ENCODE assay signal across 2 cellular contexts in the genomic region with DNA sequence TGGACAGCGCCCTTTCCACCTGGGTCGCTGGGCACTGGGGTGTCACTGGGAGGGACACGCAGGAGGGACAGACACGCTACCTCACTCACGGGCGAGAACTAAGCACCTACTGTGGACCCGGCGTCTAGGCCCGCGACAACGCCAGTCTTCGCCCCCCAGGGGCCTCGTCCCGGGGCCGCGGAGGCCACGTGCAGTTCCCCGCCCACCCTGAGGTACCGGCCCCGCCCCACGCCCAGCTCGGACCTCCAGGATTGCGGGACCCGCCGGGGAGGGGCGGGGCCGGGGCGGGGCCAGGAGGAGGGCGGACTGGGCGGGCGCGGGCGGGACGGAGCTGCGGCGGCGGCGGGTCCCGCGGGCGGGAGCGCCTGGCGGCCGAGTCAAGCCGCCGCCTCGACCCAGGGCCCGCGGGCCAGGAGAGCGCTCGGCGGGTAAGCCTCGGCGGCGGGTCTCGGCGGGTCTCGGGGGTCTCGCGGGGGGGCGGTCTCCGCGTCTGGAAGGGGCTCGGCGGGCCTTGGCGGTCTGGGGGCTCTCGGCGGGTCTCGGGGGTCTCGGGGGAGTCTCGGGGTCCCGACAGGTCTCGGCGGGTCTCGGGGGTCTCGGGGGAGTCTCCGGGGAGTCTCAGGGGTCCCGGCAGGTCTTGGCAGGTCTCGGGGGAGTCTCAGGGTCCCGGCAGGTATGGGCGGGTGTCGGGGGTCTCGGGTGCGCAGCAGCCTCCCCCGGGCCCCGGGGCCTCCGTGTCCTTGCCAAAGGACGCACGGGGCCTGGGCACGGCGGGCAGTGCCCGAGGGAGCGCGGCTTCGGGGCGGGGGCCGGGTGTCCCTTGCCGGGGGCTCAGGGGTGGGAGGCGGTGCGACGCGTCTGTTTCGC.
TF ChIP-seq lines count a peak whose summit lies in the region.

A gene with protein sequence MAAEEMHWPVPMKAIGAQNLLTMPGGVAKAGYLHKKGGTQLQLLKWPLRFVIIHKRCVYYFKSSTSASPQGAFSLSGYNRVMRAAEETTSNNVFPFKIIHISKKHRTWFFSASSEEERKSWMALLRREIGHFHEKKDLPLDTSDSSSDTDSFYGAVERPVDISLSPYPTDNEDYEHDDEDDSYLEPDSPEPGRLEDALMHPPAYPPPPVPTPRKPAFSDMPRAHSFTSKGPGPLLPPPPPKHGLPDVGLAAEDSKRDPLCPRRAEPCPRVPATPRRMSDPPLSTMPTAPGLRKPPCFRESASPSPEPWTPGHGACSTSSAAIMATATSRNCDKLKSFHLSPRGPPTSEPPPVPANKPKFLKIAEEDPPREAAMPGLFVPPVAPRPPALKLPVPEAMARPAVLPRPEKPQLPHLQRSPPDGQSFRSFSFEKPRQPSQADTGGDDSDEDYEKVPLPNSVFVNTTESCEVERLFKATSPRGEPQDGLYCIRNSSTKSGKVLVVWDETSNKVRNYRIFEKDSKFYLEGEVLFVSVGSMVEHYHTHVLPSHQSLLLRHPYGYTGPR (plus strand): TSS at position 375 of the 867 bp plus-strand sequence. CDS start 27,533 bp downstream, outside the sequence.

TF ChIP-seq in WTC11, 78 proteins besides CTCF, POLR2A, EP300 and RAD21 (continued from another document and continues in another):
- TF ChIP-seq, protein P1, sequence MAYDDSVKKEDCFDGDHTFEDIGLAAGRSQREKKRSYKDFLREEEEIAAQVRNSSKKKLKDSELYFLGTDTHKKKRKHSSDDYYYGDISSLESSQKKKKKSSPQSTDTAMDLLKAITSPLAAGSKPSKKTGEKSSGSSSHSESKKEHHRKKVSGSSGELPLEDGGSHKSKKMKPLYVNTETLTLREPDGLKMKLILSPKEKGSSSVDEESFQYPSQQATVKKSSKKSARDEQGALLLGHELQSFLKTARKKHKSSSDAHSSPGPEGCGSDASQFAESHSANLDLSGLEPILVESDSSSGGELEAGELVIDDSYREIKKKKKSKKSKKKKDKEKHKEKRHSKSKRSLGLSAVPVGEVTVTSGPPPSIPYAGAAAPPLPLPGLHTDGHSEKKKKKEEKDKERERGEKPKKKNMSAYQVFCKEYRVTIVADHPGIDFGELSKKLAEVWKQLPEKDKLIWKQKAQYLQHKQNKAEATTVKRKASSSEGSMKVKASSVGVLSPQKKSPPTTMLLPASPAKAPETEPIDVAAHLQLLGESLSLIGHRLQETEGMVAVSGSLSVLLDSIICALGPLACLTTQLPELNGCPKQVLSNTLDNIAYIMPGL (CRISPR knock-in tag; IDR thresholded peaks at IDR 0.05) = peak; percentile 32; the same call in 1 of the 2 replicates
- 0 out of 2 replicates have a peak, but pooled peaks have one; percentile 40 for TF ChIP-seq NR3C1 (CRISPR knock-in tag; conservative IDR thresholded peaks at IDR 0.05; ENCODE audit: low read depth)
- TF ChIP-seq, protein P2, sequence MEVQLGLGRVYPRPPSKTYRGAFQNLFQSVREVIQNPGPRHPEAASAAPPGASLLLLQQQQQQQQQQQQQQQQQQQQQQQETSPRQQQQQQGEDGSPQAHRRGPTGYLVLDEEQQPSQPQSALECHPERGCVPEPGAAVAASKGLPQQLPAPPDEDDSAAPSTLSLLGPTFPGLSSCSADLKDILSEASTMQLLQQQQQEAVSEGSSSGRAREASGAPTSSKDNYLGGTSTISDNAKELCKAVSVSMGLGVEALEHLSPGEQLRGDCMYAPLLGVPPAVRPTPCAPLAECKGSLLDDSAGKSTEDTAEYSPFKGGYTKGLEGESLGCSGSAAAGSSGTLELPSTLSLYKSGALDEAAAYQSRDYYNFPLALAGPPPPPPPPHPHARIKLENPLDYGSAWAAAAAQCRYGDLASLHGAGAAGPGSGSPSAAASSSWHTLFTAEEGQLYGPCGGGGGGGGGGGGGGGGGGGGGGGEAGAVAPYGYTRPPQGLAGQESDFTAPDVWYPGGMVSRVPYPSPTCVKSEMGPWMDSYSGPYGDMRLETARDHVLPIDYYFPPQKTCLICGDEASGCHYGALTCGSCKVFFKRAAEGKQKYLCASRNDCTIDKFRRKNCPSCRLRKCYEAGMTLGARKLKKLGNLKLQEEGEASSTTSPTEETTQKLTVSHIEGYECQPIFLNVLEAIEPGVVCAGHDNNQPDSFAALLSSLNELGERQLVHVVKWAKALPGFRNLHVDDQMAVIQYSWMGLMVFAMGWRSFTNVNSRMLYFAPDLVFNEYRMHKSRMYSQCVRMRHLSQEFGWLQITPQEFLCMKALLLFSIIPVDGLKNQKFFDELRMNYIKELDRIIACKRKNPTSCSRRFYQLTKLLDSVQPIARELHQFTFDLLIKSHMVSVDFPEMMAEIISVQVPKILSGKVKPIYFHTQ (CRISPR knock-in tag; IDR thresholded peaks at IDR 0.05) = no peak
- TF ChIP-seq, protein P3, sequence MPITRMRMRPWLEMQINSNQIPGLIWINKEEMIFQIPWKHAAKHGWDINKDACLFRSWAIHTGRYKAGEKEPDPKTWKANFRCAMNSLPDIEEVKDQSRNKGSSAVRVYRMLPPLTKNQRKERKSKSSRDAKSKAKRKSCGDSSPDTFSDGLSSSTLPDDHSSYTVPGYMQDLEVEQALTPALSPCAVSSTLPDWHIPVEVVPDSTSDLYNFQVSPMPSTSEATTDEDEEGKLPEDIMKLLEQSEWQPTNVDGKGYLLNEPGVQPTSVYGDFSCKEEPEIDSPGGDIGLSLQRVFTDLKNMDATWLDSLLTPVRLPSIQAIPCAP (CRISPR knock-in tag; IDR thresholded peaks at IDR 0.05) = no peak
- TF ChIP-seq, protein P4, sequence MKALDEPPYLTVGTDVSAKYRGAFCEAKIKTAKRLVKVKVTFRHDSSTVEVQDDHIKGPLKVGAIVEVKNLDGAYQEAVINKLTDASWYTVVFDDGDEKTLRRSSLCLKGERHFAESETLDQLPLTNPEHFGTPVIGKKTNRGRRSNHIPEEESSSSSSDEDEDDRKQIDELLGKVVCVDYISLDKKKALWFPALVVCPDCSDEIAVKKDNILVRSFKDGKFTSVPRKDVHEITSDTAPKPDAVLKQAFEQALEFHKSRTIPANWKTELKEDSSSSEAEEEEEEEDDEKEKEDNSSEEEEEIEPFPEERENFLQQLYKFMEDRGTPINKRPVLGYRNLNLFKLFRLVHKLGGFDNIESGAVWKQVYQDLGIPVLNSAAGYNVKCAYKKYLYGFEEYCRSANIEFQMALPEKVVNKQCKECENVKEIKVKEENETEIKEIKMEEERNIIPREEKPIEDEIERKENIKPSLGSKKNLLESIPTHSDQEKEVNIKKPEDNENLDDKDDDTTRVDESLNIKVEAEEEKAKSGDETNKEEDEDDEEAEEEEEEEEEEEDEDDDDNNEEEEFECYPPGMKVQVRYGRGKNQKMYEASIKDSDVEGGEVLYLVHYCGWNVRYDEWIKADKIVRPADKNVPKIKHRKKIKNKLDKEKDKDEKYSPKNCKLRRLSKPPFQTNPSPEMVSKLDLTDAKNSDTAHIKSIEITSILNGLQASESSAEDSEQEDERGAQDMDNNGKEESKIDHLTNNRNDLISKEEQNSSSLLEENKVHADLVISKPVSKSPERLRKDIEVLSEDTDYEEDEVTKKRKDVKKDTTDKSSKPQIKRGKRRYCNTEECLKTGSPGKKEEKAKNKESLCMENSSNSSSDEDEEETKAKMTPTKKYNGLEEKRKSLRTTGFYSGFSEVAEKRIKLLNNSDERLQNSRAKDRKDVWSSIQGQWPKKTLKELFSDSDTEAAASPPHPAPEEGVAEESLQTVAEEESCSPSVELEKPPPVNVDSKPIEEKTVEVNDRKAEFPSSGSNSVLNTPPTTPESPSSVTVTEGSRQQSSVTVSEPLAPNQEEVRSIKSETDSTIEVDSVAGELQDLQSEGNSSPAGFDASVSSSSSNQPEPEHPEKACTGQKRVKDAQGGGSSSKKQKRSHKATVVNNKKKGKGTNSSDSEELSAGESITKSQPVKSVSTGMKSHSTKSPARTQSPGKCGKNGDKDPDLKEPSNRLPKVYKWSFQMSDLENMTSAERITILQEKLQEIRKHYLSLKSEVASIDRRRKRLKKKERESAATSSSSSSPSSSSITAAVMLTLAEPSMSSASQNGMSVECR (CRISPR knock-in tag; IDR thresholded peaks at IDR 0.05; ENCODE audit: borderline replicate concordance) = peak; percentile 93; the same call in 1 of the 2 replicates
- TF ChIP-seq, protein P5, sequence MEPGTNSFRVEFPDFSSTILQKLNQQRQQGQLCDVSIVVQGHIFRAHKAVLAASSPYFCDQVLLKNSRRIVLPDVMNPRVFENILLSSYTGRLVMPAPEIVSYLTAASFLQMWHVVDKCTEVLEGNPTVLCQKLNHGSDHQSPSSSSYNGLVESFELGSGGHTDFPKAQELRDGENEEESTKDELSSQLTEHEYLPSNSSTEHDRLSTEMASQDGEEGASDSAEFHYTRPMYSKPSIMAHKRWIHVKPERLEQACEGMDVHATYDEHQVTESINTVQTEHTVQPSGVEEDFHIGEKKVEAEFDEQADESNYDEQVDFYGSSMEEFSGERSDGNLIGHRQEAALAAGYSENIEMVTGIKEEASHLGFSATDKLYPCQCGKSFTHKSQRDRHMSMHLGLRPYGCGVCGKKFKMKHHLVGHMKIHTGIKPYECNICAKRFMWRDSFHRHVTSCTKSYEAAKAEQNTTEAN (CRISPR knock-in tag; IDR thresholded peaks at IDR 0.05) = peak; percentile 75; the same call in 1 of the 2 replicates

TF ChIP-seq in HepG2, 621 proteins besides CTCF, POLR2A, EP300 and RAD21 (continued from another document and continues in another):
- TF ChIP-seq, protein P6, sequence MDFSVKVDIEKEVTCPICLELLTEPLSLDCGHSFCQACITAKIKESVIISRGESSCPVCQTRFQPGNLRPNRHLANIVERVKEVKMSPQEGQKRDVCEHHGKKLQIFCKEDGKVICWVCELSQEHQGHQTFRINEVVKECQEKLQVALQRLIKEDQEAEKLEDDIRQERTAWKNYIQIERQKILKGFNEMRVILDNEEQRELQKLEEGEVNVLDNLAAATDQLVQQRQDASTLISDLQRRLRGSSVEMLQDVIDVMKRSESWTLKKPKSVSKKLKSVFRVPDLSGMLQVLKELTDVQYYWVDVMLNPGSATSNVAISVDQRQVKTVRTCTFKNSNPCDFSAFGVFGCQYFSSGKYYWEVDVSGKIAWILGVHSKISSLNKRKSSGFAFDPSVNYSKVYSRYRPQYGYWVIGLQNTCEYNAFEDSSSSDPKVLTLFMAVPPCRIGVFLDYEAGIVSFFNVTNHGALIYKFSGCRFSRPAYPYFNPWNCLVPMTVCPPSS (IDR thresholded peaks at IDR 0.05) = no peak
- TF ChIP-seq, protein P1 (CRISPR knock-in tag; IDR thresholded peaks at IDR 0.05; ENCODE audit: borderline replicate concordance in 1 of 2, low read depth in 1 of 2) = no peak
- TF ChIP-seq SMAD9 (CRISPR knock-in tag; IDR thresholded peaks at IDR 0.05) (peak; percentile 91), FOXK1 (CRISPR knock-in tag; IDR thresholded peaks at IDR 0.05; ENCODE audit: borderline replicate concordance, low read depth) (peak; percentile 37; the same call in 1 of the 2 replicates), NFYB (CRISPR knock-in tag; IDR thresholded peaks at IDR 0.05) (0 out of 2 replicates have a peak, but pooled peaks have one; percentile 25), DMAP1 (CRISPR knock-in tag; IDR thresholded peaks at IDR 0.05) (peak; percentile 60; the same call in 1 of the 2 replicates)
- TF ChIP-seq, protein P7, sequence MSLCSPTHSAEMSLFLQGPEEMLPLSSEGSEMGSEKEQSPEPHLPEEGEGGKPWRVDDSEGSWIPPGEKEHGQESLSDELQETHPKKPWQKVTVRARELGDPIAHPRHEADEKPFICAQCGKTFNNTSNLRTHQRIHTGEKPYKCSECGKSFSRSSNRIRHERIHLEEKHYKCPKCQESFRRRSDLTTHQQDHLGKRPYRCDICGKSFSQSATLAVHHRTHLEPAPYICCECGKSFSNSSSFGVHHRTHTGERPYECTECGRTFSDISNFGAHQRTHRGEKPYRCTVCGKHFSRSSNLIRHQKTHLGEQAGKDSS (CRISPR knock-in tag; IDR thresholded peaks at IDR 0.05; ENCODE audit: borderline replicate concordance, low read depth) = no peak
- TF ChIP-seq, protein P8, sequence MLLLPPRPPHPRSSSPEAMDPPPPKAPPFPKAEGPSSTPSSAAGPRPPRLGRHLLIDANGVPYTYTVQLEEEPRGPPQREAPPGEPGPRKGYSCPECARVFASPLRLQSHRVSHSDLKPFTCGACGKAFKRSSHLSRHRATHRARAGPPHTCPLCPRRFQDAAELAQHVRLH (CRISPR knock-in tag; IDR thresholded peaks at IDR 0.05; ENCODE audit: borderline replicate concordance, low read depth) = peak; percentile 54; the same call in 1 of the 2 replicates
- TF ChIP-seq, protein P9, sequence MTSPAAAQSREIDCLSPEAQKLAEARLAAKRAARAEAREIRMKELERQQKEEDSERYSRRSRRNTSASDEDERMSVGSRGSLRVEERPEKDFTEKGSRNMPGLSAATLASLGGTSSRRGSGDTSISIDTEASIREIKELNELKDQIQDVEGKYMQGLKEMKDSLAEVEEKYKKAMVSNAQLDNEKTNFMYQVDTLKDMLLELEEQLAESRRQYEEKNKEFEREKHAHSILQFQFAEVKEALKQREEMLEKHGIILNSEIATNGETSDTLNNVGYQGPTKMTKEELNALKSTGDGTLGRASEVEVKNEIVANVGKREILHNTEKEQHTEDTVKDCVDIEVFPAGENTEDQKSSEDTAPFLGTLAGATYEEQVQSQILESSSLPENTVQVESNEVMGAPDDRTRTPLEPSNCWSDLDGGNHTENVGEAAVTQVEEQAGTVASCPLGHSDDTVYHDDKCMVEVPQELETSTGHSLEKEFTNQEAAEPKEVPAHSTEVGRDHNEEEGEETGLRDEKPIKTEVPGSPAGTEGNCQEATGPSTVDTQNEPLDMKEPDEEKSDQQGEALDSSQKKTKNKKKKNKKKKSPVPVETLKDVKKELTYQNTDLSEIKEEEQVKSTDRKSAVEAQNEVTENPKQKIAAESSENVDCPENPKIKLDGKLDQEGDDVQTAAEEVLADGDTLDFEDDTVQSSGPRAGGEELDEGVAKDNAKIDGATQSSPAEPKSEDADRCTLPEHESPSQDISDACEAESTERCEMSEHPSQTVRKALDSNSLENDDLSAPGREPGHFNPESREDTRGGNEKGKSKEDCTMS (CRISPR knock-in tag; conservative IDR thresholded peaks at IDR 0.05) = no peak
- TF ChIP-seq, protein P10, sequence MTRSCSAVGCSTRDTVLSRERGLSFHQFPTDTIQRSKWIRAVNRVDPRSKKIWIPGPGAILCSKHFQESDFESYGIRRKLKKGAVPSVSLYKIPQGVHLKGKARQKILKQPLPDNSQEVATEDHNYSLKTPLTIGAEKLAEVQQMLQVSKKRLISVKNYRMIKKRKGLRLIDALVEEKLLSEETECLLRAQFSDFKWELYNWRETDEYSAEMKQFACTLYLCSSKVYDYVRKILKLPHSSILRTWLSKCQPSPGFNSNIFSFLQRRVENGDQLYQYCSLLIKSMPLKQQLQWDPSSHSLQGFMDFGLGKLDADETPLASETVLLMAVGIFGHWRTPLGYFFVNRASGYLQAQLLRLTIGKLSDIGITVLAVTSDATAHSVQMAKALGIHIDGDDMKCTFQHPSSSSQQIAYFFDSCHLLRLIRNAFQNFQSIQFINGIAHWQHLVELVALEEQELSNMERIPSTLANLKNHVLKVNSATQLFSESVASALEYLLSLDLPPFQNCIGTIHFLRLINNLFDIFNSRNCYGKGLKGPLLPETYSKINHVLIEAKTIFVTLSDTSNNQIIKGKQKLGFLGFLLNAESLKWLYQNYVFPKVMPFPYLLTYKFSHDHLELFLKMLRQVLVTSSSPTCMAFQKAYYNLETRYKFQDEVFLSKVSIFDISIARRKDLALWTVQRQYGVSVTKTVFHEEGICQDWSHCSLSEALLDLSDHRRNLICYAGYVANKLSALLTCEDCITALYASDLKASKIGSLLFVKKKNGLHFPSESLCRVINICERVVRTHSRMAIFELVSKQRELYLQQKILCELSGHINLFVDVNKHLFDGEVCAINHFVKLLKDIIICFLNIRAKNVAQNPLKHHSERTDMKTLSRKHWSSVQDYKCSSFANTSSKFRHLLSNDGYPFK (CRISPR knock-in tag; IDR thresholded peaks at IDR 0.05; ENCODE audit: borderline replicate concordance) = no peak
